Comparison of ENCODE assay signal across 1 cellular context in genomic region chr9:89000281-89000875, GRCh38.
TF ChIP-seq lines count a peak whose summit lies in the region.

No MANE protein-coding gene starts in this region.

TF ChIP-seq in liver, 16 proteins besides CTCF, POLR2A, EP300 and RAD21 (continued from another document):
- TF ChIP-seq REST (IDR thresholded peaks at IDR 0.05) (no peak), NR2F2 (IDR thresholded peaks at IDR 0.05) (no peak), YY1 (IDR thresholded peaks at IDR 0.05) (no peak), HNF4A (conservative IDR thresholded peaks at IDR 0.05) (no peak), GABPA (IDR thresholded peaks at IDR 0.05 in 1 of 2, conservative IDR thresholded peaks at IDR 0.05 in 1 of 2) (no peak)
TF ChIP-seq in liver: peak in this region for 0.
